In the genomic region with DNA sequence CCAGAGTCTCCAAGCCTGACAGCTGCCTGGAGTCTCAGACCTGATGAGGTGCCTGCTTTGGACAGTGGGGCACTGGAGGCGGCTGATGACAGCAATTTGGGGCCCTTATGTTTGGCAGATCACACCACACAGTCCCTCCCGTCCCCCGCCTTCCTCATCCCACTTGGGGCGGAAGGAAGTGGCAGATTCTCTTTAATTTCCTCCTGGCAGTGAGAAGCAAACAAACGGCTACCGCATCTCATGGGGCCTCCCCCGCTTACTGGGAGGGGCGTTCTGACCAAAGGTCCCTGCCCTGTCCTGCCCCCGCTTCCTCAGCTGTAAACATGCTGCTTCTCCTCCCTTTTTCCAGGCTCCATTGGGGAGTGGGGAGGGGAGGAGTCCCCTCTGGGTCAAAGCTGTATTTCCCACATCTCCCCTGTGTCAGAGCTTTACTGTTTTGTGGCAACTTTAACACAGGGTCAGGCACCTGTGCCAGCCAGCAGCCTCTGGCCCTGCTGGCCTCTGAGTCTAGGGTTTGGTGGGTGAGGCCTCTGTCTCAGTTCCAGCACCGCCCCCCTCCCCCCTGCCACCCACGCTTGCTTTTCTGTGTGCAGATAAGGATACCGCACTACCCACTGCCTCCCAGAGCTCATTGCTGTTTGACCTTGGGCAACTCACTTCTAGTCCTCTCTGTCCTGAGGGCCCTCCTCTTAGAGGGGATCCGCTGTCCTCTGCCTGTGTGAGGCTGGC, we compare ENCODE assay signal across 9 cellular contexts. TPM values are rescaled to one million over a fixed set of nuclear protein-coding genes. Genes with fewer than 3 reads are reported as not detected.
DNase-seq lines count a peak whose midpoint lies in the region; FAIRE-seq and TF ChIP-seq lines count a peak whose summit lies in the region.
"Had no signal": no experiment of that assay in that cellular context is flagged by ENCODE, and none has a peak within 500 bp of the region (broad histone marks: within the 10 kb centered on the region; RNA-seq: fewer than 3 reads in every experiment).

No MANE protein-coding gene starts in this region.

- TF ChIP-seq CTCF in Peyer's patch (IDR thresholded peaks at IDR 0.05) (peak in 1 of 6 experiments; percentile 2), kidney (IDR thresholded peaks at IDR 0.05; ENCODE audit: borderline replicate concordance, extremely low read depth, insufficient read depth) (no peak)

- H3K9me3 ChIP-seq in Peyer's patch (no peaks in the 10 kb centered on the region), kidney (ENCODE audit: control insufficient read depth in 1 of 2, low read length in 2 of 2) (no peaks in the 10 kb centered on the region)
- H3K9me3 ChIP-seq: SJSA1, thoracic aorta had no signal

- H3K36me3 ChIP-seq in Peyer's patch (peaks cover 0 to 17% (median 0%) of the 10 kb centered on the region in 3 donors), kidney (ENCODE audit: control insufficient read depth in 1 of 2, insufficient read depth in 2 of 2, low read length in 2 of 2) (no peaks in the 10 kb centered on the region)
- H3K36me3 ChIP-seq: thoracic aorta had no signal

- peaks cover 34 to 76% (median 43%) of the 10 kb centered on the region in 4 donors for H3K4me1 ChIP-seq in Peyer's patch
- peaks cover 46 to 50% of the 10 kb centered on the region in 2 donors for H3K4me1 ChIP-seq in kidney (ENCODE audit: control insufficient read depth in 1 of 2, insufficient read depth in 1 of 2, low read depth in 1 of 2, low read length in 2 of 2)

- DNase-seq in Peyer's patch (peak; percentile 86 to 95 (median 90)), activated gamma-delta T cell (lab: John Stamatoyannopoulos, UW) (peak; percentile 18), kidney (peak; percentile 91), ureter (ENCODE audit: low spot score) (no peak), T1000 (lab: John Stamatoyannopoulos, UW) (no peak), AG08396 (ENCODE audit: low spot score) (no peak)
- DNase-seq in stimulated activated CD4-positive, alpha-beta T cell treated with anti-CD3 and anti-CD28 coated beads, TNF-alpha, amount 100 ng/mL, for 24 hours (ENCODE audit: low read depth in 3 of 3) = peak; percentile 30 to 79 (median 37)

- intact Hi-C loops in kidney (cut with DNase I) = no loop called here

- FAIRE-seq in kidney (lab: Jason Lieb, UNC) = no peak

- no peaks in the 10 kb centered on the region for H3K27me3 ChIP-seq in Peyer's patch
- H3K27me3 ChIP-seq: SJSA1 had no signal

- peak in 1 of 2 donors; percentile 36 for TF ChIP-seq POLR2A in Peyer's patch (IDR thresholded peaks at IDR 0.05)

- peak overlapping the region; percentile 71 to 99 (median 90) for H3K27ac ChIP-seq in Peyer's patch
- H3K27ac ChIP-seq in kidney (ENCODE audit: low read depth in 2 of 2, low read length in 2 of 2) = peak overlapping the region; percentile 88 to 92
- H3K27ac ChIP-seq: SJSA1 had no signal

- H3K4me3 ChIP-seq in Peyer's patch (peak overlapping the region in 1 of 4 donors; percentile 7), kidney (ENCODE audit: low read length in 2 of 2) (peak overlapping the region in 1 of 2 donors; percentile 25)
- H3K4me3 ChIP-seq: SJSA1, thoracic aorta had no signal

- peak overlapping the region in 1 of 2 donors; percentile 63 for H3K9ac ChIP-seq in kidney (ENCODE audit: low read length in 2 of 2)

RNA-seq across cellular contexts. Expression of a gene that starts 5.4 kb away (rescaled TPM):
- total RNA-seq in Peyer's patch (10 to 100 TPM; 40.5 to 72.0 (median 61.0) TPM), kidney (37.7 TPM), ureter (44.0 TPM)
- polyA plus RNA-seq in kidney (ENCODE audit: insufficient read depth, low read depth, low replicate concordance) = 15.0 TPM

RNA-seq across cellular contexts. Expression of a gene that starts 56.7 kb away (rescaled TPM):
- total RNA-seq in Peyer's patch (10 to 100 TPM; 15.3 to 38.8 (median 21.2) TPM), kidney (12.5 TPM), ureter (26.6 TPM)
- 12.1 TPM for polyA plus RNA-seq in kidney (ENCODE audit: insufficient read depth, low read depth, low replicate concordance)

RNA-seq across cellular contexts. Expression of a gene that starts 56.7 kb away (rescaled TPM):
- total RNA-seq in Peyer's patch (1 to 10 TPM; 3.4 to 6.7 (median 4.1) TPM), kidney (10.6 TPM), ureter (15.5 TPM)
- 13.1 TPM for polyA plus RNA-seq in kidney (ENCODE audit: insufficient read depth, low read depth, low replicate concordance)

Comparison
In these comparisons a context has a peak if more than half of its experiments do, and no peak if none do; other contexts are left out.
1. DNase-seq: peak in Peyer's patch (3 of 3), activated gamma-delta T cell (single experiment), kidney (single experiment) and stimulated activated CD4-positive, alpha-beta T cell treated with anti-CD3 and anti-CD28 coated beads, TNF-alpha, amount 100 ng/mL, for 24 hours (3 of 3); none in ureter (single experiment), T1000 (single experiment) and AG08396 (single experiment).